Comparison of ENCODE assay signal across 7 cellular contexts in genomic region chr7:5528815-5529442, GRCh38. TPM values are rescaled to one million over a fixed set of nuclear protein-coding genes. Genes with fewer than 3 reads are reported as not detected.
A peak's percentile ranks its signal among the peaks of the same experiment; 100 is the strongest.
DNase-seq lines count a peak whose midpoint lies in the region; ATAC-seq, FAIRE-seq and TF ChIP-seq lines count a peak whose summit lies in the region.

No MANE protein-coding gene starts in this region.

- no peak overlapping the region; the same call in 1 of the 2 replicates for H4K91ac ChIP-seq in IMR-90 (ENCODE audit: insufficient read depth, low read depth, low read length)

- no peak overlapping the region for H2BK20ac ChIP-seq in IMR-90 (ENCODE audit: low read depth, low read length)

- peak overlapping the region; percentile 66 for H3K14ac ChIP-seq in IMR-90 (replicated peaks; ENCODE audit: low read depth, low read length)

- H3K9ac ChIP-seq in IMR-90 (ENCODE audit: low read depth, low read length) (peak overlapping the region; percentile 97), keratinocyte (ENCODE audit: control insufficient read depth, extremely low read depth, insufficient read depth, low read length) (peak overlapping the region; percentile 85)

- peak overlapping the region; percentile 79 for H3K4me2 ChIP-seq in IMR-90 (ENCODE audit: low read depth, low read length)
- peak overlapping the region; percentile 92 for H3K4me2 ChIP-seq in keratinocyte (ENCODE audit: control insufficient read depth, extremely low read depth, insufficient read depth, low read depth, low read length)

- H3K27me3 ChIP-seq in IMR-90 (ENCODE audit: control insufficient read depth, insufficient read depth, low read length) = no peaks in the 10 kb centered on the region
- no peaks in the 10 kb centered on the region for H3K27me3 ChIP-seq in keratinocyte (ENCODE audit: control insufficient read depth, extremely low read depth, insufficient read depth, low read length)

- H2AK5ac ChIP-seq in IMR-90 (ENCODE audit: low read depth, low read length) = peak overlapping the region; percentile 39; the same call in 1 of the 2 replicates

- TF ChIP-seq POLR2A in IMR-90 (IDR thresholded peaks at IDR 0.05; ENCODE audit: low read depth, low read length) = no peak

- peaks cover 12% of the 10 kb centered on the region for H3K4me1 ChIP-seq in IMR-90 (ENCODE audit: control insufficient read depth, insufficient read depth, low read length)
- peaks cover 31% of the 10 kb centered on the region for H3K4me1 ChIP-seq in keratinocyte (ENCODE audit: control insufficient read depth, extremely low read depth, insufficient read depth, low read length)

- H4K5ac ChIP-seq in IMR-90 (ENCODE audit: low read depth, low read length) = peak overlapping the region; percentile 19

- BruUV-seq in IMR-90 (replicated peaks; lab: Mats Ljungman, UMichigan) = no TSS peak

- peak overlapping the region; percentile 10 for H3K18ac ChIP-seq in IMR-90 (ENCODE audit: low read depth, low read length)

- DNase-seq in IMR-90 (no peak), keratinocyte (ENCODE audit: low read depth, low spot score) (no peak), substantia nigra (lab: John Stamatoyannopoulos, UW) (peak in 6 of 49 donors; percentile 20 to 58 (median 50)), NCI-H345 (lab: John Stamatoyannopoulos, UW) (no peak), AG08395 (ENCODE audit: low spot score) (no peak)
- no peak for DNase-seq in activated naive CD8-positive, alpha-beta T cell treated with anti-CD3 and anti-CD28 coated beads, Interleukin-2, amount 10 ng/mL, durations not matched to agents 7 days and 5 days
- DNase-seq in activated effector memory CD4-positive, alpha-beta T cell treated with Interleukin-2 at 50 U/mL for 16 hours = no peak

- H3K9me3 ChIP-seq in IMR-90 (ENCODE audit: control insufficient read depth, insufficient read depth, low read length) = no peaks in the 10 kb centered on the region
- H3K9me3 ChIP-seq in keratinocyte (ENCODE audit: control insufficient read depth, low read depth, low read length) = no peaks in the 10 kb centered on the region

- H4K20me1 ChIP-seq in IMR-90 (ENCODE audit: insufficient read depth, low read length) (peaks cover 64% of the 10 kb centered on the region), keratinocyte (ENCODE audit: control insufficient read depth, extremely low read depth, insufficient read depth, low read length) (peaks cover 34% of the 10 kb centered on the region)

- no peaks in the 10 kb centered on the region for H3K9me3 Mint-ChIP-seq in activated naive CD8-positive, alpha-beta T cell treated with anti-CD3 and anti-CD28 coated beads, Interleukin-2, amount 10 ng/mL, durations not matched to agents 7 days and 5 days

- H3K27ac ChIP-seq in IMR-90 (ENCODE audit: insufficient read depth, low read length) (peak overlapping the region; percentile 98), keratinocyte (ENCODE audit: control insufficient read depth, insufficient read depth, low read length) (peak overlapping the region; percentile 64), substantia nigra (ENCODE audit: low read depth, low read length, poor library complexity, severe bottlenecking) (peak overlapping the region; percentile 92)

- H3K9me1 ChIP-seq in IMR-90 (ENCODE audit: insufficient read depth, low read length) (peaks cover 7% of the 10 kb centered on the region), keratinocyte (ENCODE audit: control insufficient read depth, extremely low read depth, insufficient read depth, low read length) (no peaks in the 10 kb centered on the region)

- peak overlapping the region; percentile 80 for H3K4ac ChIP-seq in IMR-90 (ENCODE audit: low read depth, low read length)

- H3K27me3 Mint-ChIP-seq in activated naive CD8-positive, alpha-beta T cell treated with anti-CD3 and anti-CD28 coated beads, Interleukin-2, amount 10 ng/mL, durations not matched to agents 7 days and 5 days = no peaks in the 10 kb centered on the region

- peaks cover 43% of the 10 kb centered on the region for H3K4me1 Mint-ChIP-seq in activated naive CD8-positive, alpha-beta T cell treated with anti-CD3 and anti-CD28 coated beads, Interleukin-2, amount 10 ng/mL, durations not matched to agents 7 days and 5 days

- H3K79me1 ChIP-seq in IMR-90 (ENCODE audit: low read depth in 1 of 2, low read length in 2 of 2) = peaks cover 7 to 42% of the 10 kb centered on the region in 2 experiments

- H3K56ac ChIP-seq in IMR-90 (ENCODE audit: extremely low read depth, insufficient read depth, low read length) = peak overlapping the region; percentile 60

- peaks cover 41% of the 10 kb centered on the region for H3K36me3 ChIP-seq in IMR-90 (ENCODE audit: control insufficient read depth, insufficient read depth, low read length)
- H3K36me3 ChIP-seq in keratinocyte (ENCODE audit: control insufficient read depth in 2 of 2, extremely low read depth in 1 of 2, insufficient read depth in 2 of 2, low read length in 2 of 2) = peaks cover 21 to 34% of the 10 kb centered on the region in 2 experiments

- 0% methylated on average over 10 of the region's 23 CpGs; no CpG with 5 or more reads in 1 of the 2 experiments for WGBS in IMR-90 (ENCODE audit: extremely low coverage in 2 of 2, insufficient read length in 1 of 2), 2 experiments

- ATAC-seq in IMR-90 (ENCODE audit: low read depth) = no peak
- no peak for ATAC-seq in activated naive CD8-positive, alpha-beta T cell treated with anti-CD3 and anti-CD28 coated beads, Interleukin-2, amount 10 ng/mL, durations not matched to agents 7 days and 5 days (ENCODE audit: low read depth)

- TF ChIP-seq CTCF in IMR-90 (conservative IDR thresholded peaks at IDR 0.05; ENCODE audit: low read depth, low read length) (no peak), keratinocyte (optimal IDR thresholded peaks at IDR 0.05 in 1 of 3, IDR thresholded peaks at IDR 0.05 in 1 of 3, conservative IDR thresholded peaks at IDR 0.05 in 1 of 3; ENCODE audit: extremely low read depth in 1 of 3, insufficient read depth in 2 of 3, low read length in 3 of 3) (no peak)

- peak overlapping the region; percentile 96 for H2AK9ac ChIP-seq in IMR-90 (replicated peaks; ENCODE audit: low read depth, low read length, poor library complexity)

- in situ Hi-C loops in IMR-90 (cut with MboI; ENCODE audit: low sequenced_read_pairs) = no loop called here

- H3K79me2 ChIP-seq in keratinocyte (ENCODE audit: control insufficient read depth, insufficient read depth, low read length) = peaks cover 34% of the 10 kb centered on the region

- dilution Hi-C loops in IMR-90 (cut with HindIII; ENCODE audit: low sequenced_read_pairs, unreplicated experiment) (no loop called here), keratinocyte (cut with MboI; ENCODE audit: extremely low pct_ligation_motif_present, low sequenced_read_pairs) (no loop called here)

- H2BK120ac ChIP-seq in IMR-90 (ENCODE audit: low read depth, low read length) = no peak overlapping the region

- H4K8ac ChIP-seq in IMR-90 (ENCODE audit: low read depth in 2 of 2, low read length in 2 of 2) = peak overlapping the region in 1 of 2 experiments; percentile 37; a peak in 2 of 4 replicates

- peak overlapping the region; percentile 92 for H3K27ac Mint-ChIP-seq in activated naive CD8-positive, alpha-beta T cell treated with anti-CD3 and anti-CD28 coated beads, Interleukin-2, amount 10 ng/mL, durations not matched to agents 7 days and 5 days

- peaks cover 47% of the 10 kb centered on the region for H3K36me3 Mint-ChIP-seq in activated naive CD8-positive, alpha-beta T cell treated with anti-CD3 and anti-CD28 coated beads, Interleukin-2, amount 10 ng/mL, durations not matched to agents 7 days and 5 days

- CTCF ChIA-PET in IMR-90 (lab: Yijun Ruan, JAX) = interaction anchor here (0.6 kb wide), 1 partner anchor 121 kb away, joined by 3 read pairs; no protein-coding TSS in a partner anchor

- peak overlapping the region; percentile 86 for H3K23ac ChIP-seq in IMR-90 (ENCODE audit: low read depth, low read length)

- peak overlapping the region; percentile 47 for H2AFZ ChIP-seq in IMR-90 (replicated peaks; ENCODE audit: low read length, poor library complexity)
- H2AFZ ChIP-seq in keratinocyte (ENCODE audit: control insufficient read depth, low read length) = no peak overlapping the region

- no peak for FAIRE-seq in keratinocyte (lab: Jason Lieb, UNC)

- intact Hi-C loops in IMR-90 (cut with micrococcal nuclease) = no loop called here

- peak overlapping the region; percentile 89 for H2BK5ac ChIP-seq in IMR-90 (ENCODE audit: low read depth, low read length, poor library complexity, severe bottlenecking)

- peak overlapping the region; percentile 92 for H3K4me3 Mint-ChIP-seq in activated naive CD8-positive, alpha-beta T cell treated with anti-CD3 and anti-CD28 coated beads, Interleukin-2, amount 10 ng/mL, durations not matched to agents 7 days and 5 days

- H3K4me3 ChIP-seq in IMR-90 (ENCODE audit: insufficient read depth, low read depth, low read length) (peak overlapping the region; percentile 91), keratinocyte (ENCODE audit: control insufficient read depth in 2 of 3, extremely low read depth in 1 of 3, insufficient read depth in 2 of 3, low read depth in 1 of 3, low read length in 3 of 3) (peak overlapping the region; percentile 91 to 97 (median 94))

- TF ChIP-seq RAD21 in IMR-90 (IDR thresholded peaks at IDR 0.05; ENCODE audit: low read length) = no peak

- POLR2A ChIA-PET in IMR-90 (lab: Charles Lee; ENCODE audit: unreplicated experiment) = interaction anchor here (0.5 kb wide), 1 partner anchor 32 kb away, joined by 5 read pairs; no protein-coding TSS in a partner anchor
- POLR2A ChIA-PET in activated naive CD8-positive, alpha-beta T cell treated with anti-CD3 and anti-CD28 coated beads, Interleukin-2, amount 10 ng/mL, durations not matched to agents 7 days and 5 days (lab: Charles Lee) = interaction anchor here (1.2 to 2.1 kb wide), 3 partner anchors 10 to 38 kb away, joined by 3 to 9 read pairs (median 5); no protein-coding TSS in a partner anchor

- H2BK15ac ChIP-seq in IMR-90 (ENCODE audit: low read depth, low read length) = no peak overlapping the region

RNA-seq across cellular contexts. Expression of gene ACTB, which starts 1.5 kb away (rescaled TPM):
- total RNA-seq in IMR-90 (2012; rRNA removed) = 7,721 and 7,727 TPM in 2 replicates
- 9,060 and 9,985 TPM in 2 replicates for polyA plus RNA-seq in IMR-90 (2012; rRNA removed)
- 16,337 and 21,423 TPM in 2 replicates for polyA plus RNA-seq in IMR-90 (2012; cell fraction: cytosol; rRNA removed)
- 3,466 and 15,446 TPM in 2 replicates for polyA plus RNA-seq in IMR-90 (2012; cell fraction: nucleus; rRNA removed; ENCODE audit: low replicate concordance)
- 1,000 to 10,000 TPM; 8,205 to 8,750 TPM for total RNA-seq in activated naive CD8-positive, alpha-beta T cell treated with anti-CD3 and anti-CD28 coated beads, Interleukin-2, amount 10 ng/mL, durations not matched to agents 7 days and 5 days
- 1,228 to 8,235 TPM (median 2,524 TPM) in 3 replicates for polyA plus RNA-seq in keratinocyte
- 3,632 TPM for polyA plus RNA-seq in keratinocyte (2011; ENCODE audit: low read depth)
- polyA plus RNA-seq in keratinocyte (2011; cell fraction: cytosol; rRNA removed) = 4,849 and 6,825 TPM in 2 replicates
- 2,749 and 3,387 TPM in 2 replicates for polyA plus RNA-seq in keratinocyte (2011; cell fraction: nucleus; rRNA removed)
- polyA plus RNA-seq in keratinocyte (2012; ENCODE audit: low replicate concordance) = 4,481 and 9,157 TPM in 2 replicates
- polyA minus RNA-seq in keratinocyte = 3,922 to 40,353 TPM (median 4,512 TPM) in 3 replicates
- 6,321 TPM for polyA minus RNA-seq in keratinocyte (2011; cell fraction: cytosol; rRNA and poly(A)+ RNA removed)
- 1,165 and 1,651 TPM in 2 replicates for polyA minus RNA-seq in keratinocyte (2011; cell fraction: nucleus; rRNA and poly(A)+ RNA removed)

RNA-seq across cellular contexts. Expression of gene FBXL18, which starts 15.3 kb away (rescaled TPM):
- 2.0 and 2.2 TPM in 2 replicates for total RNA-seq in IMR-90 (2012; rRNA removed)
- 6.4 and 8.7 TPM in 2 replicates for polyA plus RNA-seq in IMR-90 (2012; rRNA removed)
- polyA plus RNA-seq in IMR-90 (2012; cell fraction: cytosol; rRNA removed) = 3.8 and 7.0 TPM in 2 replicates
- polyA plus RNA-seq in IMR-90 (2012; cell fraction: nucleus; rRNA removed; ENCODE audit: low replicate concordance) = 7.2 and 21.7 TPM in 2 replicates
- 10 to 100 TPM; 11.4 to 12.0 TPM for total RNA-seq in activated naive CD8-positive, alpha-beta T cell treated with anti-CD3 and anti-CD28 coated beads, Interleukin-2, amount 10 ng/mL, durations not matched to agents 7 days and 5 days
- polyA plus RNA-seq in keratinocyte = 3.4 to 8.8 TPM (median 3.6 TPM) in 3 replicates
- 2.7 TPM for polyA plus RNA-seq in keratinocyte (2011; ENCODE audit: low read depth)
- polyA plus RNA-seq in keratinocyte (2011; cell fraction: cytosol; rRNA removed) = 3.6 and 8.5 TPM in 2 replicates
- 9.9 and 14.7 TPM in 2 replicates for polyA plus RNA-seq in keratinocyte (2011; cell fraction: nucleus; rRNA removed)
- polyA plus RNA-seq in keratinocyte (2012; ENCODE audit: low replicate concordance) = 5.2 and 14.5 TPM in 2 replicates
- polyA minus RNA-seq in keratinocyte = 8.8 to 24.4 TPM (median 10.1 TPM) in 3 replicates
- polyA minus RNA-seq in keratinocyte (2011; cell fraction: cytosol; rRNA and poly(A)+ RNA removed) = 25.5 TPM
- polyA minus RNA-seq in keratinocyte (2011; cell fraction: nucleus; rRNA and poly(A)+ RNA removed) = 24.0 and 26.2 TPM in 2 replicates
